In the genomic region with DNA sequence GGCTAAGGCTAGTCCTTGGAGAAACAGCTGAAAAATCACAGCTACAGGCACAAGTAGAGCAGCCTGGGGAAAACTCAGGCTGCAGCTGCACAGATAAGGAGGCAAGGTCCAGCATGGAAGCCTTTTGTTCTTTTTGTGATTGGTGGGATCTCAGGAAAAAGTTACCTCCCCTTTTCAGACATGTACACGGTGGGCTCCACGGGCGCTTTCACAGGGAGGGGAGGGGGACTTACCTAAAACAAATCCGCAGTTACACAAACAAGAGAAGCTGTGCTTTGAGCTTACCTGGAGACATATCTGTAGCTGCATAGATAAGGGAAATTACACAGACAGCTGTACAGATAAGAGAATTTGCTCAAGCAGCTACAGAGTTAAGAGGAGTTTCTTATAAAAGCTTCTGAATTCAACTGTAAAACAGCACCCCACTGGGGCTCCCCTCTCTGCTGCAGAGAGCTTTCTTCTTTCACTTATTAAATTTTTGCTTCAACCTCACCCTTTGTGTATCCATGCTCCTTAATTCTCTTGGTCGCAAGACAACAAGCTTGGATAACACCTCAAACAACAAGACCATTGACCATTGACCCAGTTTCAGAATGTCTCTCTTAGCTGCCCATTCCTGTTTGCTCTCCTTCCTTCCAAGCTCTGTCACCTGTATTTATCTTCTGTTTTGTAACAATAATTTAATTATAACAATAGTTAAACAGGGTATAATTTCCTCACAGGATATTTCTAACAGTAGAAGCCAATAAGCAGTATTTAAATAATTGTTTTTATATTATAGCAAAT, we compare ENCODE assay signal across 1 cellular context.
TF ChIP-seq lines count a peak whose summit lies in the region.

No MANE protein-coding gene starts in this region.

TF ChIP-seq in WTC11, 78 proteins besides CTCF, POLR2A, EP300 and RAD21:
- TF ChIP-seq, protein P1, sequence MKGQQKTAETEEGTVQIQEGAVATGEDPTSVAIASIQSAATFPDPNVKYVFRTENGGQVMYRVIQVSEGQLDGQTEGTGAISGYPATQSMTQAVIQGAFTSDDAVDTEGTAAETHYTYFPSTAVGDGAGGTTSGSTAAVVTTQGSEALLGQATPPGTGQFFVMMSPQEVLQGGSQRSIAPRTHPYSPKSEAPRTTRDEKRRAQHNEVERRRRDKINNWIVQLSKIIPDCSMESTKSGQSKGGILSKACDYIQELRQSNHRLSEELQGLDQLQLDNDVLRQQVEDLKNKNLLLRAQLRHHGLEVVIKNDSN (CRISPR knock-in tag; IDR thresholded peaks at IDR 0.05), result no peak
- TF ChIP-seq ZNF121 (CRISPR knock-in tag; IDR thresholded peaks at IDR 0.05), result no peak
- TF ChIP-seq TP53 (CRISPR knock-in tag; IDR thresholded peaks at IDR 0.05), result no peak
